In genomic region chr3:50890688-50891344, GRCh38 we compare ENCODE assay signal across 13 cellular contexts.
"Had no signal": no experiment of that assay in that cellular context is flagged by ENCODE, and none has a peak within 500 bp of the region (broad histone marks: within the 10 kb centered on the region; RNA-seq: fewer than 3 reads in every experiment).

No MANE protein-coding gene starts in this region.

- H3K4me3 ChIP-seq: ascending aorta, breast epithelium, left ventricle myocardium inferior, mucosa of descending colon had no signal

- H3K27ac ChIP-seq: ascending aorta, breast epithelium, left ventricle myocardium inferior, neutrophil had no signal

- H3K9me3 ChIP-seq: mucosa of descending colon, neutrophil had no signal

- DNase-seq: activated CD4-positive, CD25-positive, alpha-beta regulatory T cell treated with anti-CD3 and anti-CD28 coated beads, Interleukin-2, amount 50 U/mL, for 72 hours; activated naive CD4-positive, alpha-beta T cell treated with anti-CD3 and anti-CD28 coated beads, Interleukin-2, amount 10 ng/mL, durations not matched to agents 7 days and 5 days; dermis blood vessel endothelial cell; effector memory CD8-positive, alpha-beta T cell; head of caudate nucleus; left ventricle myocardium inferior; mucosa of descending colon; naive thymus-derived CD4-positive, alpha-beta T cell; stimulated activated CD4-positive, alpha-beta T cell treated with anti-CD3 and anti-CD28 coated beads, Interleukin-12 subunit alpha, Interleukin-12 subunit beta, amount 100 ng/mL, for 4 hours; T-helper 9 cell had no signal

- H3K36me3 ChIP-seq: ascending aorta, breast epithelium, left ventricle myocardium inferior, neutrophil had no signal

- H3K27me3 ChIP-seq: ascending aorta, breast epithelium, neutrophil had no signal

- H3K4me1 ChIP-seq: ascending aorta, breast epithelium, left ventricle myocardium inferior had no signal
